ENCODE assay signal across 19 cellular contexts in the genomic region with DNA sequence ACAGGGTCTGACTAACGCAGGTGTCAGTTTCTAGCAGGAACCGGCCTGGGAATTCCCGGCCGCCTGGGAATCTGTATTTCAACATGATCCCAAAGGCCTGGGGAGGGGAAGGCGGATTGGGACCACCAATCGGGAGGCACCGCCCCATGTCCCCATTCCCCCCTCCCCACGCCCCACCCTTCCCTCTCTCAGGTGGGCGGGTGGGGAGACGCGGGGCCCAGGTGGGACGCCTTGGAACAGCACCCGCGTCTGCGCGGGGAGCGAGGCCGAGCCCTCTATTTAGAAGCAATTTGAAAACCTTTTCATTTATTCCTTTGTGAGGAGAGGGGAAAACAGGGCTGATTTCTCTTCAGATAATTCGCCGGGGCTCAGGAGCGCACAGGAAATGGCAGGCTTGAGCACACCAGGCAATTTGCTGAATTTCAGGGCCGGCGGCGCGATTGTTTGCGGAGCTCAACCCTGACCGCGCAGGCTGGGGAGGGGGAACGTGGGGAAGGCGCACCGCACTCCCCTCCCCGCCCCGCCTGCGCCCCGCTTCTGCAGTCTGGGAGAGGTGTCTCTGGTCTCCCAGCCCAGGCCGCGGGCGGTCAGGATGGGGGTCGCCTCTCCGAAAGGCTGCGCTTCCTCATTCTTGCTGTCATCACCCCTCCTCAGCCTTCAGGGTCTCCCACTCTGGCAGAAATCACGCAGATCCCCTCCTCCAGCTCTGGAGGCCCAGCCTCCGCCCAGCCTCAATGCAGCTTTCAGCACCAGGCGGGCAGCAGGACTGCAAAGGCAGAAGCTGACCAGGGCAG.
A peak's percentile ranks its signal among the peaks of the same experiment; 100 is the strongest.
DNase-seq lines count a peak whose midpoint lies in the region; ATAC-seq and TF ChIP-seq lines count a peak whose summit lies in the region.
"Had no signal": no experiment of that assay in that cellular context is flagged by ENCODE, and none has a peak within 500 bp of the region (broad histone marks: within the 10 kb centered on the region; RNA-seq: fewer than 3 reads in every experiment).

No MANE protein-coding gene starts in this region.

- H3K9ac ChIP-seq in ES-I3 (ENCODE audit: low read depth, low read length) (peak overlapping the region; percentile 35; the same call in 1 of the 2 replicates), HUES64 (ENCODE audit: low read depth, low read length) (peak overlapping the region; percentile 24)
- H3K9ac ChIP-seq: BLaER1 had no signal

- CTCF ChIA-PET in naive thymus-derived CD4-positive, alpha-beta T cell (lab: Charles Lee): no interaction called here
- CTCF ChIA-PET in activated CD8-positive, alpha-beta memory T cell treated with anti-CD3 and anti-CD28 coated beads, Interleukin-2, amount 10 ng/mL, durations not matched to agents 7 days and 5 days (lab: Charles Lee): interaction anchor here (1.8 kb wide), 1 partner anchor 52 kb away, joined by 5 read pairs; no protein-coding TSS in a partner anchor

- H3K27me3 Mint-ChIP-seq in endothelial cell (ENCODE audit: unreplicated experiment): peaks cover 16% of the 10 kb centered on the region
- peaks cover 19 to 54% (median 33%) of the 10 kb centered on the region in 5 donors for H3K27me3 Mint-ChIP-seq in naive thymus-derived CD4-positive, alpha-beta T cell
- H3K27me3 Mint-ChIP-seq in activated CD8-positive, alpha-beta memory T cell treated with anti-CD3 and anti-CD28 coated beads, Interleukin-2, amount 10 ng/mL, durations not matched to agents 7 days and 5 days: peaks cover 50% of the 10 kb centered on the region

- no peak overlapping the region for H3K27ac Mint-ChIP-seq in endothelial cell (ENCODE audit: unreplicated experiment)
- H3K27ac Mint-ChIP-seq in naive thymus-derived CD4-positive, alpha-beta T cell: no peak overlapping the region
- H3K27ac Mint-ChIP-seq in activated CD8-positive, alpha-beta memory T cell treated with anti-CD3 and anti-CD28 coated beads, Interleukin-2, amount 10 ng/mL, durations not matched to agents 7 days and 5 days: no peak overlapping the region

- no peak for ATAC-seq in naive thymus-derived CD4-positive, alpha-beta T cell
- ATAC-seq in activated CD8-positive, alpha-beta memory T cell treated with anti-CD3 and anti-CD28 coated beads, Interleukin-2, amount 10 ng/mL, durations not matched to agents 7 days and 5 days: no peak
- no peak for ATAC-seq in HG02970 (IDR thresholded peaks at IDR 0.05; ENCODE audit: low FRiP score, unreplicated experiment)
- ATAC-seq in upper lobe of left lung (ENCODE audit: low FRiP score in 2 of 2): no peak
- ATAC-seq: stimulated activated naive CD8-positive, alpha-beta T cell treated with anti-CD3 and anti-CD28 coated beads, Interleukin-15, amount 100 ng/mL, for 72 hours had no signal

- DNase-seq in endothelial cell (ENCODE audit: low spot score): peak; percentile 41
- peak in 6 of 9 donors; percentile 3 to 18 (median 11) for DNase-seq in naive thymus-derived CD4-positive, alpha-beta T cell
- DNase-seq in EL: no peak
- DNase-seq in activated CD8-positive, alpha-beta memory T cell treated with anti-CD3 and anti-CD28 coated beads, Interleukin-2, amount 10 ng/mL, durations not matched to agents 7 days and 5 days: no peak
- DNase-seq in upper lobe of left lung: no peak
- DNase-seq: adrenal gland; central memory CD4-positive, alpha-beta T cell; DMS53; foreskin melanocyte; NCI-H1048; NCI-H524 treated with DMSO at 0.1 percent for 48 hours; ovary had no signal

- POLR2A ChIA-PET in naive thymus-derived CD4-positive, alpha-beta T cell (lab: Charles Lee): no interaction called here

- H3K27ac ChIP-seq in HUES64 (ENCODE audit: low read depth, low read length) (no peak overlapping the region; the same call in 1 of the 2 replicates), upper lobe of left lung (no peak overlapping the region)
- no peak overlapping the region for H3K27ac ChIP-seq in naive thymus-derived CD4-positive, alpha-beta T cell (ENCODE audit: low read depth, low read length)
- H3K27ac ChIP-seq: adrenal gland, BLaER1, ovary, RWPE1 had no signal

- no peak overlapping the region for H3K4me3 Mint-ChIP-seq in endothelial cell (ENCODE audit: unreplicated experiment)
- H3K4me3 Mint-ChIP-seq in naive thymus-derived CD4-positive, alpha-beta T cell: peak overlapping the region in 3 of 10 donors; percentile 17 to 70 (median 68)
- no peak overlapping the region for H3K4me3 Mint-ChIP-seq in activated CD8-positive, alpha-beta memory T cell treated with anti-CD3 and anti-CD28 coated beads, Interleukin-2, amount 10 ng/mL, durations not matched to agents 7 days and 5 days
- H3K4me3 Mint-ChIP-seq: stimulated activated naive CD8-positive, alpha-beta T cell treated with anti-CD3 and anti-CD28 coated beads, Interleukin-15, amount 100 ng/mL, for 72 hours had no signal

- H3K27me3 ChIP-seq in HUES64 (ENCODE audit: insufficient read depth, low read length): peaks cover 25% of the 10 kb centered on the region
- H3K27me3 ChIP-seq in naive thymus-derived CD4-positive, alpha-beta T cell (ENCODE audit: control insufficient read depth in 2 of 2, insufficient read depth in 2 of 2, low read length in 2 of 2): no peaks in the 10 kb centered on the region
- H3K27me3 ChIP-seq in upper lobe of left lung: peaks cover 0 to 15% (median 5%) of the 10 kb centered on the region in 4 donors
- H3K27me3 ChIP-seq: BLaER1, ovary had no signal

- intact Hi-C loops in naive thymus-derived CD4-positive, alpha-beta T cell (cut with micrococcal nuclease): no loop called here

- no peaks in the 10 kb centered on the region for H3K9me3 ChIP-seq in ES-I3 (ENCODE audit: control insufficient read depth, insufficient read depth, low read length)
- peaks cover 7% of the 10 kb centered on the region; the same call in 1 of the 2 replicates for H3K9me3 ChIP-seq in HUES64 (ENCODE audit: insufficient read depth, low read depth, low read length)
- no peaks in the 10 kb centered on the region for H3K9me3 ChIP-seq in naive thymus-derived CD4-positive, alpha-beta T cell (ENCODE audit: control insufficient read depth in 2 of 3, low read length in 3 of 3)
- H3K9me3 ChIP-seq in upper lobe of left lung: peaks cover 0 to 9% (median 2%) of the 10 kb centered on the region in 4 donors
- H3K9me3 ChIP-seq: HAP-1 had no signal

- TF ChIP-seq POLR2A in upper lobe of left lung (IDR thresholded peaks at IDR 0.05): no peak

- H3K4me3 ChIP-seq in HUES64 (ENCODE audit: low read length): peak overlapping the region; percentile 68
- H3K4me3 ChIP-seq in naive thymus-derived CD4-positive, alpha-beta T cell (ENCODE audit: low read length): no peak overlapping the region
- no peak overlapping the region for H3K4me3 ChIP-seq in upper lobe of left lung
- H3K4me3 ChIP-seq: adrenal gland, BLaER1, HAP-1, ovary had no signal

- peaks cover 6% of the 10 kb centered on the region for H3K4me1 Mint-ChIP-seq in endothelial cell (ENCODE audit: unreplicated experiment)
- H3K4me1 Mint-ChIP-seq in naive thymus-derived CD4-positive, alpha-beta T cell: peaks cover 0 to 10% (median 4%) of the 10 kb centered on the region in 7 donors
- no peaks in the 10 kb centered on the region for H3K4me1 Mint-ChIP-seq in activated CD8-positive, alpha-beta memory T cell treated with anti-CD3 and anti-CD28 coated beads, Interleukin-2, amount 10 ng/mL, durations not matched to agents 7 days and 5 days

- H3K36me3 ChIP-seq in ES-I3 (ENCODE audit: insufficient read depth, low read length) (no peaks in the 10 kb centered on the region), HUES64 (ENCODE audit: insufficient read depth, low read length) (no peaks in the 10 kb centered on the region), upper lobe of left lung (no peaks in the 10 kb centered on the region)
- H3K36me3 ChIP-seq in naive thymus-derived CD4-positive, alpha-beta T cell (ENCODE audit: control insufficient read depth in 2 of 3, insufficient read depth in 3 of 3, low read length in 3 of 3): no peaks in the 10 kb centered on the region
- H3K36me3 ChIP-seq: adrenal gland, BLaER1, HAP-1, ovary had no signal

- H3K4me1 ChIP-seq in ES-I3 (ENCODE audit: insufficient read depth, low read length) (no peaks in the 10 kb centered on the region), HUES64 (ENCODE audit: insufficient read depth, low read length) (0 out of 2 replicates have a peak, but pooled peaks cover 3% of the 10 kb centered on the region), upper lobe of left lung (no peaks in the 10 kb centered on the region)
- H3K4me1 ChIP-seq in naive thymus-derived CD4-positive, alpha-beta T cell (ENCODE audit: control insufficient read depth in 2 of 2, insufficient read depth in 2 of 2, low read length in 2 of 2): no peaks in the 10 kb centered on the region
- H3K4me1 ChIP-seq: adrenal gland, BLaER1, HAP-1 had no signal

- H3K9me3 Mint-ChIP-seq in endothelial cell (ENCODE audit: unreplicated experiment): no peaks in the 10 kb centered on the region
- peaks cover 0 to 5% (median 0%) of the 10 kb centered on the region in 11 donors for H3K9me3 Mint-ChIP-seq in naive thymus-derived CD4-positive, alpha-beta T cell
- H3K9me3 Mint-ChIP-seq in activated CD8-positive, alpha-beta memory T cell treated with anti-CD3 and anti-CD28 coated beads, Interleukin-2, amount 10 ng/mL, durations not matched to agents 7 days and 5 days (ENCODE audit: low read depth): no peaks in the 10 kb centered on the region
- H3K9me3 Mint-ChIP-seq: stimulated activated naive CD8-positive, alpha-beta T cell treated with anti-CD3 and anti-CD28 coated beads, Interleukin-15, amount 100 ng/mL, for 72 hours had no signal

- TF ChIP-seq CTCF in endothelial cell (IDR thresholded peaks at IDR 0.05; ENCODE audit: unreplicated experiment): no peak
- no peak for TF ChIP-seq CTCF in upper lobe of left lung (IDR thresholded peaks at IDR 0.05)

- no peak for TF ChIP-seq EP300 in upper lobe of left lung (IDR thresholded peaks at IDR 0.05)

- WGBS in HUES64: 10% methylated on average over 36 of the region's 44 CpGs
- 21 to 25% methylated on average over 31 to 40 of the region's 44 CpGs for WGBS in upper lobe of left lung, 2 donors

- H3K36me3 Mint-ChIP-seq in endothelial cell (ENCODE audit: low read depth, unreplicated experiment): no peaks in the 10 kb centered on the region
- H3K36me3 Mint-ChIP-seq in naive thymus-derived CD4-positive, alpha-beta T cell: peaks cover 0 to 3% (median 0%) of the 10 kb centered on the region in 5 donors
- H3K36me3 Mint-ChIP-seq in activated CD8-positive, alpha-beta memory T cell treated with anti-CD3 and anti-CD28 coated beads, Interleukin-2, amount 10 ng/mL, durations not matched to agents 7 days and 5 days: peaks cover 1% of the 10 kb centered on the region

Comparison
In these comparisons a context has a peak if more than half of its experiments do, and no peak if none do; other contexts are left out.
1. DNase-seq: peak in endothelial cell (single experiment) and naive thymus-derived CD4-positive, alpha-beta T cell (6 of 9); none in EL (single experiment), activated CD8-positive, alpha-beta memory T cell treated with anti-CD3 and anti-CD28 coated beads, Interleukin-2, amount 10 ng/mL, durations not matched to agents 7 days and 5 days (single experiment) and upper lobe of left lung (0 of 2).